28 cellular contexts compared by ENCODE assay signal in genomic region chr18:73545497-73545896, GRCh38.
"Had no signal": no experiment of that assay in that cellular context is flagged by ENCODE, and none has a peak within 500 bp of the region (broad histone marks: within the 10 kb centered on the region; RNA-seq: fewer than 3 reads in every experiment).

No MANE protein-coding gene starts in this region.

- H3K9me3 ChIP-seq: colonic mucosa, right atrium auricular region, suprapubic skin, tibial artery, upper lobe of right lung had no signal

- H3K79me2 ChIP-seq: parathyroid adenoma had no signal

- H3K9ac ChIP-seq: parathyroid adenoma had no signal

- H3K36me3 Mint-ChIP-seq: activated naive CD4-positive, alpha-beta T cell treated with anti-CD3 and anti-CD28 coated beads, Interleukin-2, amount 50 U/mL, for 72 hours; naive thymus-derived CD4-positive, alpha-beta T cell; stimulated activated naive B cell treated with anti-CD40 and anti-IgM and Interleukin-4, amounts not matched to agents 10 μg/mL and 1 μg/mL and 100 μg/mL, for 72 hours had no signal

- H3K27ac ChIP-seq: body of pancreas, cardiac muscle cell, colonic mucosa, dorsolateral prefrontal cortex, foreskin keratinocyte, heart left ventricle, parathyroid adenoma, right atrium auricular region, suprapubic skin, tibial artery, upper lobe of right lung had no signal

- H3K4me3 ChIP-seq: body of pancreas, cardiac muscle cell, colonic mucosa, dorsolateral prefrontal cortex, heart left ventricle, right atrium auricular region, suprapubic skin, tibial artery, upper lobe of right lung had no signal

- H3K27me3 Mint-ChIP-seq: activated B cell treated with CpG ODN at 0.5 μM for 24 hours; activated CD4-positive, alpha-beta T cell treated with anti-CD3 and anti-CD28 coated beads for 36 hours; naive thymus-derived CD4-positive, alpha-beta T cell; stimulated activated naive B cell treated with anti-CD40 and anti-IgM and Interleukin-4, amounts not matched to agents 10 μg/mL and 1 μg/mL and 100 μg/mL, for 72 hours had no signal

- H2AFZ ChIP-seq: parathyroid adenoma had no signal

- DNase-seq: activated B cell treated with CpG ODN at 0.5 μM for 24 hours; activated CD4-positive, alpha-beta T cell treated with anti-CD3 and anti-CD28 coated beads for 36 hours; activated CD4-positive, alpha-beta T cell treated with anti-CD3 and anti-CD28 coated beads, Interleukin-2, amount 50 U/mL, for 4 hours; activated naive CD4-positive, alpha-beta T cell; activated T-cell treated with anti-CD3 and anti-CD28 coated beads for 4 hours; activated T-cell treated with anti-CD3 and anti-CD28 coated beads, Interleukin-2, amount 50 U/mL, for 72 hours; body of pancreas; cerebellar nuclear complex; colonic mucosa; dorsolateral prefrontal cortex; effector memory CD4-positive, alpha-beta T cell; foreskin keratinocyte; heart left ventricle; midbrain; naive thymus-derived CD4-positive, alpha-beta T cell; occipital lobe; stimulated activated CD4-positive, alpha-beta T cell treated with anti-CD3 and anti-CD28 coated beads, Interleukin-15, amount 100 ng/mL, for 24 hours; stimulated activated CD4-positive, alpha-beta T cell treated with anti-CD3 and anti-CD28 coated beads, Interleukin-2, amount 100 ng/mL, for 24 hours; stimulated activated naive B cell treated with anti-CD40 and anti-IgM and Interleukin-4, amounts not matched to agents 10 μg/mL and 1 μg/mL and 100 μg/mL, for 72 hours; tibial artery; upper lobe of right lung had no signal

- H3K4me1 Mint-ChIP-seq: activated B cell treated with CpG ODN at 0.5 μM for 24 hours; activated CD4-positive, alpha-beta T cell treated with anti-CD3 and anti-CD28 coated beads for 36 hours; naive thymus-derived CD4-positive, alpha-beta T cell; neural crest cell; stimulated activated naive B cell treated with anti-CD40 and anti-IgM and Interleukin-4, amounts not matched to agents 10 μg/mL and 1 μg/mL and 100 μg/mL, for 72 hours had no signal

- H3K27me3 ChIP-seq: body of pancreas, cardiac muscle cell, colonic mucosa, dorsolateral prefrontal cortex, foreskin keratinocyte, heart left ventricle, right atrium auricular region, suprapubic skin, tibial artery, upper lobe of right lung had no signal

- ATAC-seq: activated CD4-positive, alpha-beta T cell treated with anti-CD3 and anti-CD28 coated beads for 36 hours; activated naive CD4-positive, alpha-beta T cell treated with anti-CD3 and anti-CD28 coated beads, Interleukin-2, amount 50 U/mL, for 72 hours; activated T-cell treated with anti-CD3 and anti-CD28 coated beads, Interleukin-2, amount 50 U/mL, for 72 hours; body of pancreas; foreskin keratinocyte; heart left ventricle; naive thymus-derived CD4-positive, alpha-beta T cell; stimulated activated naive B cell treated with anti-CD40 and anti-IgM and Interleukin-4, amounts not matched to agents 10 μg/mL and 1 μg/mL and 100 μg/mL, for 72 hours; upper lobe of right lung had no signal

- H3K27ac Mint-ChIP-seq: activated B cell treated with CpG ODN at 0.5 μM for 24 hours; activated CD4-positive, alpha-beta T cell treated with anti-CD3 and anti-CD28 coated beads for 36 hours; activated naive CD4-positive, alpha-beta T cell treated with anti-CD3 and anti-CD28 coated beads, Interleukin-2, amount 50 U/mL, for 72 hours; activated T-cell treated with anti-CD3 and anti-CD28 coated beads, Interleukin-2, amount 50 U/mL, for 72 hours; naive thymus-derived CD4-positive, alpha-beta T cell; stimulated activated naive B cell treated with anti-CD40 and anti-IgM and Interleukin-4, amounts not matched to agents 10 μg/mL and 1 μg/mL and 100 μg/mL, for 72 hours; T-helper 2 cell treated with Interferon-gamma antibody and Interleukin-4, amounts not matched to agents 5 μg/mL and 100 μg/mL, for 36 hours had no signal

- H3K36me3 ChIP-seq: cardiac muscle cell, colonic mucosa, heart left ventricle, right atrium auricular region, suprapubic skin, tibial artery, upper lobe of right lung had no signal

- H3K4me1 ChIP-seq: body of pancreas, colonic mucosa, heart left ventricle, parathyroid adenoma, right atrium auricular region, suprapubic skin, tibial artery, upper lobe of right lung had no signal

- H3K9me3 Mint-ChIP-seq: activated B cell treated with CpG ODN at 0.5 μM for 24 hours; activated naive CD4-positive, alpha-beta T cell treated with anti-CD3 and anti-CD28 coated beads, Interleukin-2, amount 50 U/mL, for 72 hours; neural crest cell; stimulated activated naive B cell treated with anti-CD40 and anti-IgM and Interleukin-4, amounts not matched to agents 10 μg/mL and 1 μg/mL and 100 μg/mL, for 72 hours; T-helper 2 cell treated with Interferon-gamma antibody and Interleukin-4, amounts not matched to agents 5 μg/mL and 100 μg/mL, for 36 hours had no signal

- H3K4me3 Mint-ChIP-seq: activated B cell treated with CpG ODN at 0.5 μM for 24 hours; activated CD4-positive, alpha-beta T cell treated with anti-CD3 and anti-CD28 coated beads for 36 hours; activated T-cell treated with anti-CD3 and anti-CD28 coated beads, Interleukin-2, amount 50 U/mL, for 72 hours; naive thymus-derived CD4-positive, alpha-beta T cell; neural crest cell; stimulated activated naive B cell treated with anti-CD40 and anti-IgM and Interleukin-4, amounts not matched to agents 10 μg/mL and 1 μg/mL and 100 μg/mL, for 72 hours; T-helper 2 cell treated with Interferon-gamma antibody and Interleukin-4, amounts not matched to agents 5 μg/mL and 100 μg/mL, for 36 hours had no signal
